ENCODE assay signal across 9 cellular contexts in the genomic region with DNA sequence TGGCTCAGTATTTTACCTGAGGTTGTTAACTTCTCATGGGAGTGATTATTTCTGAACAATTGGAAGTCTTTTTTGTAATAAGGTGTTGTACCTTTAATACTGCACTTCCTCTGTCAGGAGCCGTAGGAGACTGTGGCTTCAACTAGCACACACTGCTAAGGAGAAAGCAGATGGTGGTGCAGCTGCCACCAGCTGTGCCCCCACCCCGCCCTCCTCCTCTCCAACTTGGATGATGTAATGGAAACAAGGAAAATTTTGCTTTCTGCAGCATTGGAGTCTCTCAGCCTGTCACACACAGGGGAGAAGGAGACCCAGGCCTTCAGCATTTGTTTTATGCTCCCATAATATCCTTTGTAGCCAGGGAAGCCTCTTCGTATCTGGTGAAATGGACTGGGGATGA.
DNase-seq lines count a peak whose midpoint lies in the region; ATAC-seq and TF ChIP-seq lines count a peak whose summit lies in the region.
"Had no signal": no experiment of that assay in that cellular context is flagged by ENCODE, and none has a peak within 500 bp of the region (broad histone marks: within the 10 kb centered on the region; RNA-seq: fewer than 3 reads in every experiment).

No MANE protein-coding gene starts in this region.

- peaks cover 42% of the 10 kb centered on the region for H3F3A ChIP-seq in smooth muscle cell (ENCODE audit: low read depth)

- H3K36me3 ChIP-seq in MG63 (peaks cover 38% of the 10 kb centered on the region), smooth muscle cell (ENCODE audit: low read depth) (no peaks in the 10 kb centered on the region)

- peaks cover 28% of the 10 kb centered on the region for H3K4me1 ChIP-seq in smooth muscle cell (ENCODE audit: low read depth)

- H3K9ac ChIP-seq in smooth muscle cell (ENCODE audit: low read depth), result no peak overlapping the region

- H3K4me3 ChIP-seq in MG63 (no peak overlapping the region), smooth muscle cell (no peak overlapping the region)

- H3K79me2 ChIP-seq in smooth muscle cell (ENCODE audit: low read depth), result peaks cover 100% of the 10 kb centered on the region

- H3K4me2 ChIP-seq in smooth muscle cell, result peak overlapping the region; percentile 56

- no peak for ATAC-seq in GM21528 (IDR thresholded peaks at IDR 0.05; ENCODE audit: low FRiP score, unreplicated experiment)
- no peak for ATAC-seq in HG03457 (IDR thresholded peaks at IDR 0.05; ENCODE audit: unreplicated experiment)

- DNase-seq in MG63 (peak; percentile 36), NCI-H524 (lab: John Stamatoyannopoulos, UW) (peak; percentile 43 to 86), fibroblast of the conjunctiva (ENCODE audit: low read depth) (peak; percentile 24), smooth muscle cell (lab: John Stamatoyannopoulos, UW; ENCODE audit: unreplicated experiment) (no peak), HPDE6-E6E7 (ENCODE audit: extremely low spot score) (no peak)
- no peak for DNase-seq in activated effector memory CD4-positive, alpha-beta T cell treated with anti-CD3 and anti-CD28 coated beads, Interleukin-2, amount 50 U/mL, for 16 hours
- DNase-seq: central memory CD4-positive, alpha-beta T cell had no signal

- H4K20me1 ChIP-seq in smooth muscle cell (ENCODE audit: low read depth), result peaks cover 64% of the 10 kb centered on the region

- H2AFZ ChIP-seq in smooth muscle cell (ENCODE audit: low read depth), result no peak overlapping the region

- peak overlapping the region; percentile 72 for H3K27ac ChIP-seq in smooth muscle cell (ENCODE audit: low read depth)

- 45% methylated on average over 3 of the region's 3 CpGs for WGBS in smooth muscle cell (ENCODE audit: low lambda C conversion rate)

- no peaks in the 10 kb centered on the region for H3K9me3 ChIP-seq in MG63
- no peaks in the 10 kb centered on the region for H3K9me3 ChIP-seq in smooth muscle cell (replicated peaks; ENCODE audit: low read depth)

- H3K27me3 ChIP-seq in MG63 (no peaks in the 10 kb centered on the region), smooth muscle cell (ENCODE audit: low read depth) (no peaks in the 10 kb centered on the region)

- no peak for TF ChIP-seq CTCF in smooth muscle cell (IDR thresholded peaks at IDR 0.05; ENCODE audit: borderline replicate concordance, insufficient read depth, poor library complexity, severe bottlenecking)

Comparison
In these comparisons a context has a peak if more than half of its experiments do, and no peak if none do; other contexts are left out.
1. DNase-seq: peak in MG63 (single experiment), NCI-H524 (2 of 2) and fibroblast of the conjunctiva (single experiment); none in smooth muscle cell (single experiment), activated effector memory CD4-positive, alpha-beta T cell treated with anti-CD3 and anti-CD28 coated beads, Interleukin-2, amount 50 U/mL, for 16 hours (single experiment) and HPDE6-E6E7 (single experiment).